31 cellular contexts compared by ENCODE assay signal in genomic region chr7:153065021-153065420, GRCh38.
"Had no signal": no experiment of that assay in that cellular context is flagged by ENCODE, and none has a peak within 500 bp of the region (broad histone marks: within the 10 kb centered on the region; RNA-seq: fewer than 3 reads in every experiment).

No MANE protein-coding gene starts in this region.

- H3K27me3 ChIP-seq: brain microvascular endothelial cell, esophagus squamous epithelium, gastroesophageal sphincter had no signal

- H3K4me1 ChIP-seq: esophagus squamous epithelium, gastroesophageal sphincter, heart right ventricle had no signal

- H3K4me3 ChIP-seq: esophagus squamous epithelium, gastroesophageal sphincter, heart right ventricle had no signal

- ATAC-seq: activated CD4-positive, CD25-positive, alpha-beta regulatory T cell treated with anti-CD3 and anti-CD28 coated beads, Interleukin-2, amount 50 U/mL, for 24 hours; activated CD8-positive, alpha-beta T cell treated with anti-CD3 and anti-CD28 coated beads for 36 hours; activated T-cell treated with anti-CD3 and anti-CD28 coated beads, Interleukin-2, amount 50 U/mL, for 4 hours; activated T-helper 17 cell treated with anti-CD3 and anti-CD28 coated beads, Interleukin-2, amount 50 U/mL, for 72 hours; effector memory CD8-positive, alpha-beta T cell; gastroesophageal sphincter; heart right ventricle; T-helper 17 cell had no signal

- H3K27ac ChIP-seq: brain microvascular endothelial cell, epithelial cell of prostate, esophagus squamous epithelium, gastroesophageal sphincter, heart right ventricle, WERI-Rb-1 had no signal

- FAIRE-seq: astrocyte, colon had no signal

- DNase-seq: activated B cell treated with CpG ODN at 0.5 μM for 24 hours; activated CD4-positive, alpha-beta T cell treated with anti-CD3 and anti-CD28 coated beads for 48 hours; activated CD4-positive, alpha-beta T cell treated with anti-CD3 and anti-CD28 coated beads, Interleukin-2, amount 50 U/mL, for 1 hour; activated CD4-positive, alpha-beta T cell treated with anti-CD3 and anti-CD28 coated beads, Interleukin-2, amount 50 U/mL, for 48 hours; activated CD8-positive, alpha-beta memory T cell treated with anti-CD3 and anti-CD28 coated beads for 24 hours; activated CD8-positive, alpha-beta T cell treated with anti-CD3 and anti-CD28 coated beads for 36 hours; activated effector memory CD4-positive, alpha-beta T cell treated with Interleukin-2 at 50 U/mL for 16 hours; activated gamma-delta T cell treated with Interleukin-2 at 50 U/mL for 16 hours; activated naive CD4-positive, alpha-beta T cell treated with anti-CD3 and anti-CD28 coated beads, Interleukin-2, amount 50 U/mL, for 16 hours; activated naive CD4-positive, alpha-beta T cell treated with Interleukin-2 at 50 U/mL for 16 hours; activated T-cell treated with anti-CD3 and anti-CD28 coated beads, Interleukin-2, amount 50 U/mL, for 4 hours; amniotic stem cell; anterior cingulate cortex; brain microvascular endothelial cell; caudate nucleus; cortex of kidney; dermis blood vessel endothelial cell; effector CD4-positive, alpha-beta T cell; effector memory CD8-positive, alpha-beta T cell; esophagus squamous epithelium; foreskin melanocyte; heart right ventricle; T-helper 17 cell; T1000; WERI-Rb-1 had no signal

- H3K9me3 ChIP-seq: esophagus squamous epithelium, gastroesophageal sphincter had no signal

- H3K36me3 ChIP-seq: brain microvascular endothelial cell, esophagus squamous epithelium, gastroesophageal sphincter, heart right ventricle, WERI-Rb-1 had no signal
